Comparison of ENCODE assay signal across 9 cellular contexts in the genomic region with DNA sequence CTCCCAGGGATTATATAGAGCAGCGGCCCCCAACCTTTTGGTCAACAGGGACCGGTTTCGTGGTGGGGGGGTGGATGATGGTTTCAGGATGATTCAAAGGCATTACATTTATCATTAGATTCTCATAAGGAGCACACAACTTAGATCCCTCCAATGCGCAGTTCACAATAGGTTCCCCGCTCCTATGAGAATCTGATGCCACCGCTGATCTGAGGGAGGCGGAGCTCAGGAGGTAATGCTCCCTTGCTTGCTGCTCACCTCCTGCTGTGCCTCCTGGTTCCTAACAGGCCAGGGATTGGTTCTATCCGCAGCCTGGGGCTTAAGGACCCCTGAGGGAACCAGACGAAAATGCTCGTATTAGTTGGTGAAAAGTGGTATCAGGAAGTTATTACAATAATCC. TPM values are rescaled to one million over a fixed set of nuclear protein-coding genes. Genes with fewer than 3 reads are reported as not detected.
DNase-seq lines count a peak whose midpoint lies in the region; ATAC-seq, FAIRE-seq and TF ChIP-seq lines count a peak whose summit lies in the region.
"Had no signal": no experiment of that assay in that cellular context is flagged by ENCODE, and none has a peak within 500 bp of the region (broad histone marks: within the 10 kb centered on the region; RNA-seq: fewer than 3 reads in every experiment).

No MANE protein-coding gene starts in this region.

- TF ChIP-seq CTCF in pancreas (IDR thresholded peaks at IDR 0.05) = no peak

- no peaks in the 10 kb centered on the region for H3K27me3 Mint-ChIP-seq in T-helper 17 cell
- H3K27me3 Mint-ChIP-seq: memory B cell had no signal

- CTCF ChIA-PET in HEK293T (lab: Yijun Ruan, JAX) = no interaction called here

- peaks cover 38% of the 10 kb centered on the region for H3K79me2 ChIP-seq in ACC112 (ENCODE audit: control insufficient read depth, insufficient read depth, low read length, unreplicated experiment)

- H3K27me3 ChIP-seq in ACC112 (ENCODE audit: insufficient read depth, low read length) = no peaks in the 10 kb centered on the region
- no peaks in the 10 kb centered on the region for H3K27me3 ChIP-seq in pancreas

- WGBS in pancreas, 2 donors = 2% methylated on average over 10 of the region's 10 CpGs

- H3K27ac Mint-ChIP-seq in T-helper 17 cell = no peak overlapping the region
- H3K27ac Mint-ChIP-seq: memory B cell had no signal

- POLR2A ChIA-PET in HEK293T (lab: Yijun Ruan, JAX) = interaction anchor here (0.6 to 2.0 kb wide), 11 partner anchors 9 to 1203 kb away, joined by 3 to 11 read pairs (median 4); a partner anchor contains a TSS

- H3K4me1 ChIP-seq in ACC112 (ENCODE audit: control insufficient read depth, insufficient read depth, low read length, unreplicated experiment) (peaks cover 10% of the 10 kb centered on the region), pancreas (peaks cover 0 to 20% (median 7%) of the 10 kb centered on the region in 3 donors)

- H3K36me3 ChIP-seq in ACC112 (ENCODE audit: insufficient read depth, low read length) = peaks cover 24% of the 10 kb centered on the region
- H3K36me3 ChIP-seq in pancreas = no peaks in the 10 kb centered on the region

- H3K4me1 Mint-ChIP-seq in T-helper 17 cell = peaks cover 13% of the 10 kb centered on the region

- H2AFZ ChIP-seq in ACC112 (ENCODE audit: low read length, unreplicated experiment) = peak overlapping the region; percentile 99

- peak; percentile 44 for DNase-seq in HEK293T (ENCODE audit: extremely low spot score)
- peak; percentile 91 to 92 for DNase-seq in NCI-H524 (lab: John Stamatoyannopoulos, UW)
- peak; percentile 77 for DNase-seq in activated CD8-positive, alpha-beta memory T cell treated with anti-CD3 and anti-CD28 coated beads for 24 hours
- peak; percentile 30 for DNase-seq in fibroblast of peridontal ligament (ENCODE audit: extremely low read depth)
- DNase-seq in pancreas = peak in 4 of 6 donors; percentile 14 to 45 (median 35)
- DNase-seq in T-helper 17 cell = no peak

- no peaks in the 10 kb centered on the region for H3K9me3 ChIP-seq in pancreas
- no peaks in the 10 kb centered on the region for H3K9me3 ChIP-seq in T-helper 17 cell (ENCODE audit: control insufficient read depth, low read length, poor library complexity, severe bottlenecking)

- H3K4me3 ChIP-seq in ACC112 (ENCODE audit: low read depth, low read length) = peak overlapping the region; percentile 97
- peak overlapping the region; percentile 79 to 86 (median 82) for H3K4me3 ChIP-seq in pancreas

- intact Hi-C loops in pancreas (cut with DNase I) = no loop called here

- FAIRE-seq in pancreas (lab: Jason Lieb, UNC) = no peak

- H3K36me3 Mint-ChIP-seq in T-helper 17 cell (ENCODE audit: low read depth) = no peaks in the 10 kb centered on the region

- ATAC-seq in pancreas (peak in 3 of 4 donors; percentile 17 to 55 (median 31)), T-helper 17 cell (no peak), HG03108 (IDR thresholded peaks at IDR 0.05; ENCODE audit: unreplicated experiment) (no peak)

- peak overlapping the region; percentile 94 for H3K27ac ChIP-seq in ACC112 (ENCODE audit: low read depth, low read length)
- peak overlapping the region in 2 of 4 donors; percentile 90 to 95 for H3K27ac ChIP-seq in pancreas

- H3K4me3 Mint-ChIP-seq in T-helper 17 cell = no peak overlapping the region
- H3K4me3 Mint-ChIP-seq: memory B cell had no signal

TF ChIP-seq in HEK293T, 16 proteins besides CTCF, POLR2A, EP300 and RAD21:
- TF ChIP-seq NFRKB (IDR thresholded peaks at IDR 0.05) (no peak), FOXA1 (IDR thresholded peaks at IDR 0.05) (no peak), ARNT (IDR thresholded peaks at IDR 0.05) (no peak), ELF4 (IDR thresholded peaks at IDR 0.05) (no peak; the same call in 1 of the 2 replicates), SP1 (IDR thresholded peaks at IDR 0.05) (no peak), CTBP1 (IDR thresholded peaks at IDR 0.05; ENCODE audit: borderline replicate concordance) (no peak), BHLHE40 (IDR thresholded peaks at IDR 0.05; ENCODE audit: borderline replicate concordance) (no peak), SUZ12 (IDR thresholded peaks at IDR 0.05) (no peak), ZNF384 (IDR thresholded peaks at IDR 0.05) (no peak), TARDBP (IDR thresholded peaks at IDR 0.05) (no peak), FOXK2 (IDR thresholded peaks at IDR 0.05) (no peak), L3MBTL2 (conservative IDR thresholded peaks at IDR 0.05) (no peak; the same call in 1 of the 2 replicates), HDGF (IDR thresholded peaks at IDR 0.05; ENCODE audit: borderline replicate concordance) (no peak), LEF1 (IDR thresholded peaks at IDR 0.05; ENCODE audit: borderline replicate concordance) (no peak), FOXM1 (IDR thresholded peaks at IDR 0.05; ENCODE audit: borderline replicate concordance) (no peak)
- TF ChIP-seq, protein P1, sequence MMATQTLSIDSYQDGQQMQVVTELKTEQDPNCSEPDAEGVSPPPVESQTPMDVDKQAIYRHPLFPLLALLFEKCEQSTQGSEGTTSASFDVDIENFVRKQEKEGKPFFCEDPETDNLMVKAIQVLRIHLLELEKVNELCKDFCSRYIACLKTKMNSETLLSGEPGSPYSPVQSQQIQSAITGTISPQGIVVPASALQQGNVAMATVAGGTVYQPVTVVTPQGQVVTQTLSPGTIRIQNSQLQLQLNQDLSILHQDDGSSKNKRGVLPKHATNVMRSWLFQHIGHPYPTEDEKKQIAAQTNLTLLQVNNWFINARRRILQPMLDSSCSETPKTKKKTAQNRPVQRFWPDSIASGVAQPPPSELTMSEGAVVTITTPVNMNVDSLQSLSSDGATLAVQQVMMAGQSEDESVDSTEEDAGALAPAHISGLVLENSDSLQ (IDR thresholded peaks at IDR 0.05) = no peak

RNA-seq across cellular contexts. Expression of a gene that starts 1.3 kb away (rescaled TPM):
- 10 to 100 TPM in 5 of 6 donors, 1 to 10 TPM in 1; 9.0 to 22.2 (median 13.7) TPM for total RNA-seq in pancreas
- 1 to 10 TPM; 4.4 to 9.5 TPM for polyA plus RNA-seq in pancreas
- 10 to 100 TPM; 16.2 to 18.9 TPM for total RNA-seq in T-helper 17 cell

Comparison
In these comparisons a context has a peak if more than half of its experiments do, and no peak if none do; other contexts are left out.
1. DNase-seq: peak in HEK293T (single experiment), NCI-H524 (2 of 2), activated CD8-positive, alpha-beta memory T cell treated with anti-CD3 and anti-CD28 coated beads for 24 hours (single experiment), fibroblast of peridontal ligament (single experiment) and pancreas (4 of 6); none in T-helper 17 cell (0 of 3).
2. ATAC-seq: peak in pancreas (3 of 4); none in T-helper 17 cell (single experiment) and HG03108 (single experiment).